8 cellular contexts compared by ENCODE assay signal in genomic region chr1:225426395-225427248, GRCh38.
DNase-seq lines count a peak whose midpoint lies in the region; ATAC-seq and TF ChIP-seq lines count a peak whose summit lies in the region.

No MANE protein-coding gene starts in this region.

- no peak for TF ChIP-seq CTCF in cardiac fibroblast (IDR thresholded peaks at IDR 0.05; ENCODE audit: low read depth, low read length)

- H3K4me3 ChIP-seq in cardiac fibroblast (replicated peaks in 1 of 2; ENCODE audit: low read depth in 2 of 2, low read length in 2 of 2) = peak overlapping the region; percentile 81 to 84

- peak; percentile 65 for DNase-seq in DMS 273 (lab: John Stamatoyannopoulos, UW; ENCODE audit: unreplicated experiment)
- peak; percentile 35 to 44 for DNase-seq in cardiac fibroblast (ENCODE audit: low read depth in 2 of 2)
- peak; percentile 53 for DNase-seq in kidney glomerular epithelial cell (lab: John Stamatoyannopoulos, UW)
- DNase-seq in stimulated activated CD8-positive, alpha-beta memory T cell treated with anti-CD3 and anti-CD28 coated beads, Interleukin-12 subunit alpha, Interleukin-12 subunit beta, amount 100 ng/mL, for 1 hour (ENCODE audit: low read depth) = peak; percentile 12
- no peak for DNase-seq in NCI-H1694 (lab: John Stamatoyannopoulos, UW)

- ATAC-seq in HG02759 (IDR thresholded peaks at IDR 0.05; ENCODE audit: unreplicated experiment) (peak; percentile 11), SK-N-SH treated with all-trans-retinoic acid at 6 μM for 48 hours (peak; percentile 14), GM21367 (IDR thresholded peaks at IDR 0.05; ENCODE audit: unreplicated experiment) (no peak)

TF ChIP-seq in SK-N-SH treated with all-trans-retinoic acid at 6 μM for 48 hours, 23 proteins besides CTCF, POLR2A, EP300 and RAD21:
- no peak for TF ChIP-seq RARB (CRISPR knock-in tag; IDR thresholded peaks at IDR 0.05)
- no peak for TF ChIP-seq SNAI2 (CRISPR knock-in tag; IDR thresholded peaks at IDR 0.05)
- TF ChIP-seq ZFP30 (CRISPR knock-in tag; IDR thresholded peaks at IDR 0.05) = no peak
